ENCODE assay signal across 11 cellular contexts in the genomic region with DNA sequence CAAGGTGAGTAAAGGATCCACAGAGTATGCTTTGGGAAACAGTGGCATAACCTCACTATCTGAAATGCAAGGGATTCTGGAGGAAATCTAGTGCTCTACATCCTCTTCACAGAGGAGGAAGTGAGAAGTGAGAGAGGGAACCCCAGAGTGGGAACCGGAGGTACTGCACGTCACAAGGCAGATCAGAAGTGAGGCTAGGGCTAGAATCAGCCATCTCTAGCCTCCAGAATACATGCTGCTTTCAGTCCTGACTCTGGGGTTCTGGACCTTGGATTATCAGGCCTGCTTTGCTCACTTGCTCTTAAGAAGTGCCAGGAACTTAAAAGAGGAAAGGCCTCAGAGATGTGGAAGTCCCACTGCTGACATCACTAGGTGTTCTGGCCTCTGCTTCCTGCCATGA. TPM values are rescaled to one million over a fixed set of nuclear protein-coding genes. Genes with fewer than 3 reads are reported as not detected.
DNase-seq lines count a peak whose midpoint lies in the region; ATAC-seq and TF ChIP-seq lines count a peak whose summit lies in the region.
"Had no signal": no experiment of that assay in that cellular context is flagged by ENCODE, and none has a peak within 500 bp of the region (broad histone marks: within the 10 kb centered on the region; RNA-seq: fewer than 3 reads in every experiment).

No MANE protein-coding gene starts in this region.

- H3K36me3 ChIP-seq in heart right ventricle (no peaks in the 10 kb centered on the region), left ventricle myocardium inferior (no peaks in the 10 kb centered on the region), Peyer's patch (no peaks in the 10 kb centered on the region)
- H3K36me3 ChIP-seq: heart left ventricle, SJSA1 had no signal

- H3K4me1 ChIP-seq in heart right ventricle: peaks cover 0 to 5% (median 0%) of the 10 kb centered on the region in 9 donors
- H3K4me1 ChIP-seq in left ventricle myocardium inferior: no peaks in the 10 kb centered on the region
- H3K4me1 ChIP-seq in Peyer's patch: no peaks in the 10 kb centered on the region
- H3K4me1 ChIP-seq: heart left ventricle, SJSA1 had no signal

- H3K27me3 ChIP-seq in heart right ventricle (peaks cover 0 to 3% (median 0%) of the 10 kb centered on the region in 7 donors), left ventricle myocardium inferior (ENCODE audit: low read depth) (peaks cover 18% of the 10 kb centered on the region), Peyer's patch (no peaks in the 10 kb centered on the region)
- H3K27me3 ChIP-seq: heart left ventricle, SJSA1 had no signal

- peaks cover 58% of the 10 kb centered on the region for H3K27me3 Mint-ChIP-seq in nephron progenitor cell (ENCODE audit: low read depth, poor library complexity)

- intact Hi-C loops in heart right ventricle (cut with DNase I): no loop called here
- intact Hi-C loops in left ventricle myocardium inferior (cut with micrococcal nuclease): no loop called here

- no peaks in the 10 kb centered on the region for H3K9me3 Mint-ChIP-seq in nephron progenitor cell
- H3K9me3 Mint-ChIP-seq: natural killer cell had no signal

- H3K36me3 Mint-ChIP-seq in nephron progenitor cell (ENCODE audit: low read depth): no peaks in the 10 kb centered on the region
- H3K36me3 Mint-ChIP-seq: natural killer cell had no signal

- no peak for TF ChIP-seq POLR2A in Peyer's patch (IDR thresholded peaks at IDR 0.05)

- H3K4me1 Mint-ChIP-seq in nephron progenitor cell: peaks cover 39% of the 10 kb centered on the region
- H3K4me1 Mint-ChIP-seq: natural killer cell had no signal

- H3K27ac Mint-ChIP-seq in nephron progenitor cell: no peak overlapping the region
- H3K27ac Mint-ChIP-seq: natural killer cell had no signal

- peak in 7 of 8 donors; percentile 35 to 79 (median 61) for ATAC-seq in heart right ventricle
- ATAC-seq in HG03103 (IDR thresholded peaks at IDR 0.05; ENCODE audit: low read depth, unreplicated experiment): peak; percentile 99

- no peaks in the 10 kb centered on the region for H3K9me3 ChIP-seq in heart right ventricle
- no peaks in the 10 kb centered on the region for H3K9me3 ChIP-seq in left ventricle myocardium inferior (replicated peaks)
- no peaks in the 10 kb centered on the region for H3K9me3 ChIP-seq in Peyer's patch
- H3K9me3 ChIP-seq: heart left ventricle, SJSA1 had no signal

- DNase-seq in heart right ventricle (no peak), left ventricle myocardium inferior (no peak), SKM-1 treated with dmso at 0.1 percent for 144 hours (lab: John Stamatoyannopoulos, UW; ENCODE audit: unreplicated experiment) (peak; percentile 82), NCI-H1694 treated with DMSO at 0.1 percent for 48 hours (lab: John Stamatoyannopoulos, UW) (no peak), nephron progenitor cell (no peak), Peyer's patch (no peak)
- no peak for DNase-seq in activated CD4-positive, CD25-positive, alpha-beta regulatory T cell treated with anti-CD3 and anti-CD28 coated beads, Interleukin-2, amount 50 U/mL, for 72 hours
- DNase-seq: natural killer cell had no signal

- H3K4me3 ChIP-seq in heart right ventricle (no peak overlapping the region), left ventricle myocardium inferior (no peak overlapping the region), Peyer's patch (no peak overlapping the region)
- H3K4me3 ChIP-seq: heart left ventricle, SJSA1 had no signal

- TF ChIP-seq CTCF in heart right ventricle (IDR thresholded peaks at IDR 0.05): no peak
- no peak for TF ChIP-seq CTCF in left ventricle myocardium inferior (IDR thresholded peaks at IDR 0.05; ENCODE audit: borderline replicate concordance)
- TF ChIP-seq CTCF in nephron progenitor cell (IDR thresholded peaks at IDR 0.05): no peak
- no peak for TF ChIP-seq CTCF in Peyer's patch (IDR thresholded peaks at IDR 0.05)

- 83 to 84% methylated on average over 2 of the region's 2 CpGs for WGBS in heart right ventricle, 2 donors

- H3K4me3 Mint-ChIP-seq in nephron progenitor cell: no peak overlapping the region
- H3K4me3 Mint-ChIP-seq: natural killer cell had no signal

- peak overlapping the region in 1 of 10 donors; percentile 60 for H3K27ac ChIP-seq in heart right ventricle
- H3K27ac ChIP-seq in left ventricle myocardium inferior (replicated peaks): no peak overlapping the region
- H3K27ac ChIP-seq in Peyer's patch: no peak overlapping the region
- H3K27ac ChIP-seq: SJSA1 had no signal

RNA-seq across cellular contexts. Expression of a gene that starts 25.7 kb away (rescaled TPM):
- total RNA-seq in heart right ventricle (1 to 10 TPM; 2.5 to 9.7 (median 4.1) TPM), left ventricle myocardium inferior (5.9 TPM), Peyer's patch (1 to 10 TPM; 5.2 to 9.1 (median 6.4) TPM)
- 1 to 10 TPM; 5.2 to 5.6 TPM for polyA plus RNA-seq in heart right ventricle

RNA-seq across cellular contexts. Expression of a gene that starts 55.6 kb away (rescaled TPM):
- total RNA-seq in heart right ventricle: 10 to 100 TPM in 9 of 10 donors, 1 to 10 TPM in 1; 4.7 to 59.8 (median 13.6) TPM
- 1 to 10 TPM; 4.0 to 8.3 TPM for polyA plus RNA-seq in heart right ventricle
- 18.7 TPM for total RNA-seq in left ventricle myocardium inferior
- total RNA-seq in Peyer's patch: 10 to 100 TPM in 1 of 4 donors, 1 to 10 TPM in 3; 1.4 to 23.1 (median 3.6) TPM
- total RNA-seq: SJSA1 had no signal
